8 cellular contexts compared by ENCODE assay signal in genomic region chr10:44310762-44311562, GRCh38.
DNase-seq lines count a peak whose midpoint lies in the region; ATAC-seq and TF ChIP-seq lines count a peak whose summit lies in the region.

No MANE protein-coding gene starts in this region.

- H3K4me1 ChIP-seq in BLaER1 (peaks cover 43% of the 10 kb centered on the region), iPS DF 6.9 (ENCODE audit: control insufficient read depth, insufficient read depth, low read length) (peaks cover 6% of the 10 kb centered on the region), skeletal muscle tissue (ENCODE audit: control insufficient read depth in 3 of 3, insufficient read depth in 3 of 3, low read length in 3 of 3) (peaks cover 14 to 22% (median 22%) of the 10 kb centered on the region in 3 donors)

- H3K4me2 ChIP-seq in BLaER1 = peak overlapping the region; percentile 96

- H3K27ac ChIP-seq in BLaER1 (peak overlapping the region; percentile 69), iPS DF 6.9 (ENCODE audit: low read length) (no peak overlapping the region), skeletal muscle tissue (ENCODE audit: low read depth, low read length) (no peak overlapping the region), RWPE1 (no peak overlapping the region)

- no peaks in the 10 kb centered on the region for H3K27me3 ChIP-seq in BLaER1
- no peaks in the 10 kb centered on the region for H3K27me3 ChIP-seq in iPS DF 6.9 (ENCODE audit: control insufficient read depth, insufficient read depth, low read length)
- no peaks in the 10 kb centered on the region for H3K27me3 ChIP-seq in skeletal muscle tissue (ENCODE audit: control insufficient read depth in 3 of 3, insufficient read depth in 3 of 3, low read length in 3 of 3)

- H3K9ac ChIP-seq in BLaER1 (peak overlapping the region; percentile 55; the same call in 1 of the 2 replicates), skeletal muscle tissue (ENCODE audit: low read depth in 1 of 3, low read length in 3 of 3) (peak overlapping the region; percentile 55 to 81 (median 57))

- in situ Hi-C loops in astrocyte of the cerebellum (cut with HindIII; ENCODE audit: low sequenced_read_pairs) = loop anchor here (25.0 kb wide), 1 partner anchor 551 kb away; no protein-coding TSS in a partner anchor

- CTCF ChIA-PET in RWPE1 (lab: Yijun Ruan, JAX) = no interaction called here

- peak; percentile 22 for DNase-seq in GM19240 (ENCODE audit: insufficient read length, low spot score)
- peak; percentile 16 to 60 (median 33) for DNase-seq in T-helper 1 cell
- DNase-seq in astrocyte of the cerebellum (ENCODE audit: low read depth) = no peak
- peak; percentile 76 for DNase-seq in iPS DF 6.9 (ENCODE audit: low read depth, low spot score)
- DNase-seq in RWPE1 (ENCODE audit: low spot score) = no peak

- no CpG with 5 or more reads among the region's 58 CpGs for WGBS in iPS DF 6.9 (ENCODE audit: insufficient coverage, insufficient read length)

- H3K9me3 ChIP-seq in BLaER1 = no peaks in the 10 kb centered on the region
- no peaks in the 10 kb centered on the region for H3K9me3 ChIP-seq in iPS DF 6.9 (ENCODE audit: control insufficient read depth, insufficient read depth, low read length)
- no peaks in the 10 kb centered on the region for H3K9me3 ChIP-seq in skeletal muscle tissue (ENCODE audit: control insufficient read depth in 3 of 3, low read length in 3 of 3)

- no peaks in the 10 kb centered on the region for H4K20me1 ChIP-seq in BLaER1

- ATAC-seq in HG03432 (IDR thresholded peaks at IDR 0.05; ENCODE audit: unreplicated experiment) = peak; percentile 82

- POLR2A ChIA-PET in RWPE1 (lab: Yijun Ruan, JAX; ENCODE audit: low non-redundant PET) = no interaction called here

- TF ChIP-seq CTCF in astrocyte of the cerebellum (IDR thresholded peaks at IDR 0.05; ENCODE audit: low read depth, low read length, missing control alignments) = peak; percentile 80
- TF ChIP-seq CTCF in RWPE1 (conservative IDR thresholded peaks at IDR 0.05; ENCODE audit: low read depth) = no peak

- no peaks in the 10 kb centered on the region for H3K36me3 ChIP-seq in BLaER1
- no peaks in the 10 kb centered on the region for H3K36me3 ChIP-seq in iPS DF 6.9 (ENCODE audit: control insufficient read depth, insufficient read depth, low read length)
- H3K36me3 ChIP-seq in skeletal muscle tissue (ENCODE audit: control insufficient read depth in 3 of 3, insufficient read depth in 3 of 3, low read length in 3 of 3) = no peaks in the 10 kb centered on the region

- peak overlapping the region; percentile 65 for H3K4me3 ChIP-seq in BLaER1
- peak overlapping the region; percentile 19 for H3K4me3 ChIP-seq in astrocyte of the cerebellum (ENCODE audit: low read depth, low read length)
- H3K4me3 ChIP-seq in iPS DF 6.9 (ENCODE audit: low read length) = peak overlapping the region; percentile 4; the same call in 1 of the 2 replicates
- peak overlapping the region; percentile 47 to 71 (median 56) for H3K4me3 ChIP-seq in skeletal muscle tissue (ENCODE audit: low read length in 3 of 3)

Comparison
In these comparisons a context has a peak if more than half of its experiments do, and no peak if none do; other contexts are left out.
1. H3K4me3 ChIP-seq: peak in every context shown above with its lines; median percentile 65 in BLaER1; 56 in skeletal muscle tissue; 19 in astrocyte of the cerebellum; 4 in iPS DF 6.9.
2. DNase-seq: peak in GM19240 (single experiment), T-helper 1 cell (5 of 5) and iPS DF 6.9 (single experiment); none in astrocyte of the cerebellum (single experiment) and RWPE1 (single experiment).